15 cellular contexts compared by ENCODE assay signal in genomic region chr5:135985946-135986345, GRCh38. TPM values are rescaled to one million over a fixed set of nuclear protein-coding genes. Genes with fewer than 3 reads are reported as not detected.
DNase-seq lines count a peak whose midpoint lies in the region; ATAC-seq and TF ChIP-seq lines count a peak whose summit lies in the region.
"Had no signal": no experiment of that assay in that cellular context is flagged by ENCODE, and none has a peak within 500 bp of the region (broad histone marks: within the 10 kb centered on the region; RNA-seq: fewer than 3 reads in every experiment).

No MANE protein-coding gene starts in this region.

- H3K27me3 ChIP-seq in ascending aorta (no peaks in the 10 kb centered on the region), osteoblast (ENCODE audit: insufficient read depth, low read length) (no peaks in the 10 kb centered on the region), tibial artery (no peaks in the 10 kb centered on the region)
- H3K27me3 ChIP-seq: BLaER1 had no signal

- H3K4me1 ChIP-seq in ascending aorta (peaks cover 0 to 16% of the 10 kb centered on the region in 2 donors), osteoblast (ENCODE audit: insufficient read depth, low read length) (peaks cover 23% of the 10 kb centered on the region), tibial artery (peaks cover 0 to 40% (median 17%) of the 10 kb centered on the region in 4 donors)
- H3K4me1 ChIP-seq: BLaER1 had no signal

- H3K9me3 ChIP-seq in ascending aorta: peaks cover 0 to 3% of the 10 kb centered on the region in 2 donors
- H3K9me3 ChIP-seq in osteoblast (ENCODE audit: low read depth, low read length): no peaks in the 10 kb centered on the region
- no peaks in the 10 kb centered on the region for H3K9me3 ChIP-seq in tibial artery

- H4K20me1 ChIP-seq in osteoblast (ENCODE audit: insufficient read depth, low read length): no peaks in the 10 kb centered on the region
- H4K20me1 ChIP-seq: BLaER1 had no signal

- intact Hi-C loops in ascending aorta (cut with DNase I) (loop anchor here (2.0 kb wide), 3 partner anchors 31 to 73 kb away; no protein-coding TSS in a partner anchor), tibial artery (cut with DNase I; ENCODE audit: low total_unique reads) (no loop called here)

- peak overlapping the region; percentile 49 for H2AFZ ChIP-seq in osteoblast (ENCODE audit: low read length)

- H3K4me2 ChIP-seq in osteoblast (ENCODE audit: insufficient read depth, low read length): no peak overlapping the region
- H3K4me2 ChIP-seq: BLaER1 had no signal

- in situ Hi-C loops in GM13977 (cut with MboI; ENCODE audit: low pct_unique_long_range_greater_than_20kb, low sequenced_read_pairs, unreplicated experiment): no loop called here

- DNase-seq in OCI-M1 (lab: John Stamatoyannopoulos, UW): peak; percentile 15
- DNase-seq in ascending aorta (ENCODE audit: low spot score in 2 of 2): no peak
- DNase-seq in osteoblast (ENCODE audit: insufficient read length, low spot score, missing footprints): no peak
- DNase-seq in tibial artery: no peak
- DNase-seq in GM13977 (ENCODE audit: low spot score): no peak
- DNase-seq in DMS53 (lab: John Stamatoyannopoulos, UW): no peak
- DNase-seq: CD8-positive, alpha-beta memory T cell; DMS 273 treated with DMSO at 0.1 percent for 48 hours; HCEC 1CT; NCI-H1436; NCI-H2081; NCI-H510A treated with DMSO at 0.1 percent for 48 hours; SIG-M5 had no signal

- H3K36me3 ChIP-seq in ascending aorta (no peaks in the 10 kb centered on the region), osteoblast (ENCODE audit: insufficient read depth, low read length) (no peaks in the 10 kb centered on the region), tibial artery (no peaks in the 10 kb centered on the region)
- H3K36me3 ChIP-seq: BLaER1 had no signal

- no peak for TF ChIP-seq CTCF in ascending aorta (IDR thresholded peaks at IDR 0.05)
- TF ChIP-seq CTCF in osteoblast (IDR thresholded peaks at IDR 0.05; ENCODE audit: extremely low read depth, low read depth, low read length): no peak
- TF ChIP-seq CTCF in tibial artery (IDR thresholded peaks at IDR 0.05): no peak
- no peak for TF ChIP-seq CTCF in GM13977 (IDR thresholded peaks at IDR 0.05; ENCODE audit: extremely low read depth, insufficient read depth, missing control alignments)

- H3K4me3 ChIP-seq in ascending aorta (no peak overlapping the region), osteoblast (ENCODE audit: insufficient read depth, low read length) (no peak overlapping the region), tibial artery (no peak overlapping the region)
- H3K4me3 ChIP-seq: BLaER1 had no signal

- H3K27ac ChIP-seq in ascending aorta (peak overlapping the region; percentile 56 to 80), osteoblast (ENCODE audit: low read depth, low read length) (peak overlapping the region; percentile 83), tibial artery (peak overlapping the region; percentile 73 to 77)
- H3K27ac ChIP-seq: BLaER1 had no signal

- no peaks in the 10 kb centered on the region for H3K79me2 ChIP-seq in osteoblast (ENCODE audit: insufficient read depth, low read length)

- no peak for ATAC-seq in GM21381 (IDR thresholded peaks at IDR 0.05; ENCODE audit: unreplicated experiment)

RNA-seq across cellular contexts. Expression of gene LECT2, which starts 31.2 kb away (rescaled TPM):
- total RNA-seq in ascending aorta: not detected
- not detected in 2 replicates for total RNA-seq in osteoblast
- total RNA-seq: CD8-positive, alpha-beta memory T cell had no signal

RNA-seq across cellular contexts. Expression of gene TGFBI, which starts 42.8 kb away (rescaled TPM):
- total RNA-seq in ascending aorta (174 TPM), osteoblast (1,700 and 2,120 TPM in 2 replicates)
